Comparison of ENCODE assay signal across 23 cellular contexts in the genomic region with DNA sequence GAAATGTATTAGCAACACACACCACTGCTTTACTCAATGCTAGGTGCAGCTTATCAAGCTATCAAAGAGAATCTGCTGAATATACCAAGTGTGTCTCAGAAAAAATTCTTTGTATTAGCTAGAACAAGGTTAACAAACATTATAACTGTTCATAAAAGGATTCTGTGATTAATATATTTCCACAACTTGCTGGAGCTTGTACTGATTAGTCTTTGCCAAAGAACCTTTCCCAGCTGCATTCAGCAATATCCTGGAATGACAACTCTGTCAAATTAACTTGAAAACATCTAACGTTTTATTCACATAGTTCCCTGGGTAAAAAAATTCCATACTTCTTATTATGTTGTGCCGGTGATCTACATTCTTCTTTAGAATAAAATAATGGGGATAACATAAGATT.
A peak's percentile ranks its signal among the peaks of the same experiment; 100 is the strongest.
DNase-seq lines count a peak whose midpoint lies in the region; ATAC-seq, FAIRE-seq and TF ChIP-seq lines count a peak whose summit lies in the region.
"Had no signal": no experiment of that assay in that cellular context is flagged by ENCODE, and none has a peak within 500 bp of the region (broad histone marks: within the 10 kb centered on the region; RNA-seq: fewer than 3 reads in every experiment).

No MANE protein-coding gene starts in this region.

- POLR2A ChIA-PET in GM12878 (lab: Charles Lee) = no interaction called here

- WGBS in GM12878 (ENCODE audit: insufficient coverage, insufficient replicate concordance, low lambda C conversion rate, missing lambda C conversion rate) = 96% methylated on average over 2 of the region's 2 CpGs

- TF ChIP-seq CTCF in OCI-LY3 (IDR thresholded peaks at IDR 0.05; ENCODE audit: low read depth, low read length) (no peak), GM12878 (IDR thresholded peaks at IDR 0.05 in 2 of 3, conservative IDR thresholded peaks at IDR 0.05 in 1 of 3; ENCODE audit: control insufficient read depth in 2 of 3, extremely low read depth in 1 of 3, insufficient read depth in 1 of 3, low read depth in 3 of 3, low read length in 3 of 3) (no peak), foreskin keratinocyte (conservative IDR thresholded peaks at IDR 0.05) (no peak)

- DNase-seq in GM12878 (ENCODE audit: low read depth, low spot score) (no peak), foreskin keratinocyte (peak; percentile 37 to 63), T1000 (lab: John Stamatoyannopoulos, UW) (no peak), NOMO-1 treated with DMSO at 0.1 percent for 48 hours (lab: John Stamatoyannopoulos, UW; ENCODE audit: unreplicated experiment) (no peak), HTR-8/SVneo (ENCODE audit: insufficient read length, low spot score) (no peak)
- DNase-seq in activated CD8-positive, alpha-beta memory T cell treated with anti-CD3 and anti-CD28 coated beads for 24 hours = no peak
- DNase-seq: 8988T; BE2C; CD4-positive, alpha-beta T cell; CD8-positive, alpha-beta memory T cell; DMS 273 treated with DMSO at 0.1 percent for 48 hours; DMS79; EL; GDM1; H9 had no signal

- ATAC-seq in GM12878 = no peak
- ATAC-seq in foreskin keratinocyte = peak; percentile 52
- ATAC-seq: GM23338, HCT116 had no signal

- no peak for TF ChIP-seq EP300 in GM12878 (IDR thresholded peaks at IDR 0.05; ENCODE audit: borderline replicate concordance in 1 of 2, control insufficient read depth in 1 of 2, low read depth in 2 of 2, low read length in 2 of 2)

- no peak overlapping the region for H3K4me3 ChIP-seq in OCI-LY3 (ENCODE audit: low read length)
- H3K4me3 ChIP-seq in GM12878 = no peak overlapping the region
- H3K4me3 ChIP-seq: BLaER1 treated with 17β-estradiol and CSF1 and Interleukin-3, amounts not matched to agents 10 nM and 100 nM; GM23338 had no signal

- H3K9me3 ChIP-seq in OCI-LY3 (ENCODE audit: insufficient read depth, low read length) (no peaks in the 10 kb centered on the region), GM12878 (replicated peaks; ENCODE audit: control insufficient read depth, insufficient read depth, low read length) (no peaks in the 10 kb centered on the region)
- H3K9me3 ChIP-seq: BE2C; BLaER1 treated with 17β-estradiol and CSF1 and Interleukin-3, amounts not matched to agents 10 nM and 100 nM had no signal

- H3K27ac ChIP-seq in OCI-LY3 (ENCODE audit: low read length) (peak overlapping the region; percentile 51; the same call in 1 of the 2 replicates), GM12878 (ENCODE audit: control insufficient read depth, insufficient read depth) (no peak overlapping the region), foreskin keratinocyte (no peak overlapping the region)
- H3K27ac ChIP-seq: BLaER1 treated with 17β-estradiol and CSF1 and Interleukin-3, amounts not matched to agents 10 nM and 100 nM had no signal

- BruUV-seq in GM12878 (replicated peaks; lab: Mats Ljungman, UMichigan) = no TSS peak

- RAD21 ChIA-PET in GM12878 (lab: Charles Lee; ENCODE audit: unreplicated experiment) = interaction anchor here (0.7 kb wide), 1 partner anchor 11 kb away, joined by 4 read pairs; no protein-coding TSS in a partner anchor

- CTCF ChIA-PET in GM12878 (lab: Yijun Ruan, JAX) = interaction anchor here (0.7 to 1.1 kb wide), 2 partner anchors 7 to 250 kb away, joined by 3 to 5 read pairs; no protein-coding TSS in a partner anchor

- no peaks in the 10 kb centered on the region for H3K79me2 ChIP-seq in OCI-LY3 (ENCODE audit: low read length)
- H3K79me2 ChIP-seq in GM12878 (ENCODE audit: control insufficient read depth, insufficient read depth, low read length) = no peaks in the 10 kb centered on the region

- FAIRE-seq in A204.1 (lab: Jason Lieb, UNC) = peak; percentile 83
- FAIRE-seq in GM12878 (lab: Jason Lieb, UNC) = peak; percentile 35
- no peak for FAIRE-seq in HTR-8/SVneo (lab: Jason Lieb, UNC)
- FAIRE-seq: D721Med, GM12892, GM19239 had no signal

- SMC1A ChIA-PET in GM12878 (lab: Charles Lee; ENCODE audit: uncharacterized antibody, unreplicated experiment) = interaction anchor here (0.9 to 1.5 kb wide), 3 partner anchors 13 to 97 kb away, joined by 4 to 5 read pairs (median 4); no protein-coding TSS in a partner anchor

- H3K4me2 ChIP-seq in OCI-LY3 (ENCODE audit: low read length) = peak overlapping the region; percentile 33; the same call in 1 of the 2 replicates
- H3K4me2 ChIP-seq in GM12878 (ENCODE audit: control insufficient read depth, insufficient read depth) = no peak overlapping the region
- H3K4me2 ChIP-seq: BLaER1 treated with 17β-estradiol and CSF1 and Interleukin-3, amounts not matched to agents 10 nM and 100 nM; GM23338 had no signal

- H3K36me3 ChIP-seq in OCI-LY3 (replicated peaks; ENCODE audit: low read depth, low read length) (no peaks in the 10 kb centered on the region), GM12878 (ENCODE audit: control insufficient read depth in 2 of 2, insufficient read depth in 2 of 2, low read length in 1 of 2) (no peaks in the 10 kb centered on the region)
- H3K36me3 ChIP-seq: BE2C; BLaER1 treated with 17β-estradiol and CSF1 and Interleukin-3, amounts not matched to agents 10 nM and 100 nM had no signal

- in situ Hi-C loops in GM12878 (cut with MboI) = no loop called here

- H3K4me1 ChIP-seq in OCI-LY3 (ENCODE audit: low read length) = peaks cover 70% of the 10 kb centered on the region
- H3K4me1 ChIP-seq in GM12878 (ENCODE audit: control insufficient read depth, insufficient read depth, low read length) = peaks cover 12% of the 10 kb centered on the region
- peaks cover 10% of the 10 kb centered on the region for H3K4me1 ChIP-seq in foreskin keratinocyte

- H2AFZ ChIP-seq in OCI-LY3 (ENCODE audit: low read depth, low read length) = no peak overlapping the region
- H2AFZ ChIP-seq in GM12878 (ENCODE audit: control insufficient read depth, low read depth, low read length) = no peak overlapping the region
- H2AFZ ChIP-seq: GM23338 had no signal

- intact Hi-C loops in GM12878 (cut with micrococcal nuclease; ENCODE audit: unreplicated experiment) = no loop called here

- H3K27me3 ChIP-seq in OCI-LY3 (ENCODE audit: low read depth, low read length) (no peaks in the 10 kb centered on the region), GM12878 (replicated peaks in 1 of 2; ENCODE audit: control insufficient read depth in 2 of 2, insufficient read depth in 2 of 2, low read length in 1 of 2) (no peaks in the 10 kb centered on the region), foreskin keratinocyte (no peaks in the 10 kb centered on the region)
- H3K27me3 ChIP-seq: BE2C; BLaER1 treated with 17β-estradiol and CSF1 and Interleukin-3, amounts not matched to agents 10 nM and 100 nM had no signal

- H3K9ac ChIP-seq in OCI-LY3 (ENCODE audit: low read length) (no peak overlapping the region), GM12878 (ENCODE audit: control insufficient read depth, insufficient read depth, low read length) (no peak overlapping the region)
- H3K9ac ChIP-seq: BLaER1 treated with 17β-estradiol and CSF1 and Interleukin-3, amounts not matched to agents 10 nM and 100 nM had no signal

- H4K20me1 ChIP-seq in OCI-LY3 (ENCODE audit: insufficient read depth, low read length) (no peaks in the 10 kb centered on the region), GM12878 (ENCODE audit: control insufficient read depth, insufficient read depth) (no peaks in the 10 kb centered on the region)
- H4K20me1 ChIP-seq: BLaER1 treated with 17β-estradiol and CSF1 and Interleukin-3, amounts not matched to agents 10 nM and 100 nM had no signal

- TF ChIP-seq RAD21 in GM12878 (IDR thresholded peaks at IDR 0.05; ENCODE audit: insufficient read depth, low read depth, low read length) = no peak

- TF ChIP-seq POLR2A in GM12878 (IDR thresholded peaks at IDR 0.05; ENCODE audit: low read depth, low read length) = no peak

TF ChIP-seq in GM12878, 131 proteins besides CTCF, POLR2A, EP300 and RAD21 (continues in another document):
- TF ChIP-seq BMI1 (IDR thresholded peaks at IDR 0.05; ENCODE audit: borderline replicate concordance) = no peak
- no peak for TF ChIP-seq MEF2A (IDR thresholded peaks at IDR 0.05; ENCODE audit: insufficient read depth, low read depth, low read length)
- TF ChIP-seq KAT2A (conservative IDR thresholded peaks at IDR 0.05; ENCODE audit: control insufficient read depth, low read depth, low read length) = no peak
- TF ChIP-seq, protein P1, sequence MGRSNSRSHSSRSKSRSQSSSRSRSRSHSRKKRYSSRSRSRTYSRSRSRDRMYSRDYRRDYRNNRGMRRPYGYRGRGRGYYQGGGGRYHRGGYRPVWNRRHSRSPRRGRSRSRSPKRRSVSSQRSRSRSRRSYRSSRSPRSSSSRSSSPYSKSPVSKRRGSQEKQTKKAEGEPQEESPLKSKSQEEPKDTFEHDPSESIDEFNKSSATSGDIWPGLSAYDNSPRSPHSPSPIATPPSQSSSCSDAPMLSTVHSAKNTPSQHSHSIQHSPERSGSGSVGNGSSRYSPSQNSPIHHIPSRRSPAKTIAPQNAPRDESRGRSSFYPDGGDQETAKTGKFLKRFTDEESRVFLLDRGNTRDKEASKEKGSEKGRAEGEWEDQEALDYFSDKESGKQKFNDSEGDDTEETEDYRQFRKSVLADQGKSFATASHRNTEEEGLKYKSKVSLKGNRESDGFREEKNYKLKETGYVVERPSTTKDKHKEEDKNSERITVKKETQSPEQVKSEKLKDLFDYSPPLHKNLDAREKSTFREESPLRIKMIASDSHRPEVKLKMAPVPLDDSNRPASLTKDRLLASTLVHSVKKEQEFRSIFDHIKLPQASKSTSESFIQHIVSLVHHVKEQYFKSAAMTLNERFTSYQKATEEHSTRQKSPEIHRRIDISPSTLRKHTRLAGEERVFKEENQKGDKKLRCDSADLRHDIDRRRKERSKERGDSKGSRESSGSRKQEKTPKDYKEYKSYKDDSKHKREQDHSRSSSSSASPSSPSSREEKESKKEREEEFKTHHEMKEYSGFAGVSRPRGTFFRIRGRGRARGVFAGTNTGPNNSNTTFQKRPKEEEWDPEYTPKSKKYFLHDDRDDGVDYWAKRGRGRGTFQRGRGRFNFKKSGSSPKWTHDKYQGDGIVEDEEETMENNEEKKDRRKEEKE (IDR thresholded peaks at IDR 0.05) = no peak
- TF ChIP-seq ESRRA (IDR thresholded peaks at IDR 0.05; ENCODE audit: low read length) = no peak

Comparison
In these comparisons a context has a peak if more than half of its experiments do, and no peak if none do; other contexts are left out.
1. DNase-seq: peak in foreskin keratinocyte (2 of 2); none in GM12878 (single experiment), T1000 (single experiment), NOMO-1 treated with DMSO at 0.1 percent for 48 hours (single experiment), HTR-8/SVneo (single experiment) and activated CD8-positive, alpha-beta memory T cell treated with anti-CD3 and anti-CD28 coated beads for 24 hours (single experiment).